In genomic region chr21:26641062-26641461, GRCh38 we compare ENCODE assay signal across 9 cellular contexts.
"Had no signal": no experiment of that assay in that cellular context is flagged by ENCODE, and none has a peak within 500 bp of the region (broad histone marks: within the 10 kb centered on the region; RNA-seq: fewer than 3 reads in every experiment).

No MANE protein-coding gene starts in this region.

- H3K4me3 ChIP-seq: GM23248, GM23338, HAP-1 had no signal

- H3K4me1 ChIP-seq: HAP-1 had no signal

- H3K36me3 ChIP-seq: HAP-1 had no signal

- H2AFZ ChIP-seq: GM23248, GM23338 had no signal

- FAIRE-seq: H54 had no signal

- H3K27ac ChIP-seq: GM23248 had no signal

- H3K9ac ChIP-seq: GM23248 had no signal

- H3K9me3 ChIP-seq: HAP-1 had no signal

- H3K4me2 ChIP-seq: GM23338 had no signal

- DNase-seq: GM23248, GOT3, H7, H9, HCEC 1CT, HFFc6 had no signal
